ENCODE assay signal across 2 cellular contexts in the genomic region with DNA sequence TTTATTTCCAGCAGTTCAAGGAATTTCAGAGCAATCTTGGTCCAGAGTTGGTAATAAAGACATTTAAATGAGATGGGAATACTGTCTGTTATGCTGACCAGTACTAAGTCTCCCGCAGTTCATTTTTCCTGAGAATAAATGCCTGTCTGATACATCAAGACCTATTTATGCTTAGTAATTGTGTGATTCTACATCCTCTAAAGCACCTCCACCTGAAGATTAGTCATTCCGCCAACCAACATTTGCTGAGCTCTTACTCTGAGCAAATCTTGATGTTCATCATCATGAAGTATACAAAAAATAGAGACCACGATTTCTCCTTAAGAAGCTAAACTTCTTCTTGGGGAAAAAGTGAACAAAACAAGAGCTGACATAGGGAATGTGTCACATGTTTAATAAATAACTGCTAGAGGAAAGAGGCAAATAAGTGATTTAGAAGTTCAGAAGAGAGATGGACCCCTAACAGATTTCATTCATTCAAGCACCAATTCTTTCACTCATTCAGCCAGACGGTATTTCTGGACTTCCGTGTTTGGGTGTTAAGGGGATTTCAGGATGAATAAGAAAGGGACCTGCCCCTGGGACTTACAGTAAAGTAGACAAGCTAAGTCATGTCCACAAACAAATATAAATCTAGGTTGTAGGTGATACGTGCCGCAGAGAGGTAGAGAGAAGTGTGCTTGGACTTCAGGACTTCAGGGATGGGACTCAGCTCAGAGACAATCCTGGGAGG.
A peak's percentile ranks its signal among the peaks of the same experiment; 100 is the strongest.
TF ChIP-seq lines count a peak whose summit lies in the region.

No MANE protein-coding gene starts in this region.

TF ChIP-seq in IMR-90, 13 proteins besides CTCF, POLR2A, EP300 and RAD21:
- TF ChIP-seq, protein P1, sequence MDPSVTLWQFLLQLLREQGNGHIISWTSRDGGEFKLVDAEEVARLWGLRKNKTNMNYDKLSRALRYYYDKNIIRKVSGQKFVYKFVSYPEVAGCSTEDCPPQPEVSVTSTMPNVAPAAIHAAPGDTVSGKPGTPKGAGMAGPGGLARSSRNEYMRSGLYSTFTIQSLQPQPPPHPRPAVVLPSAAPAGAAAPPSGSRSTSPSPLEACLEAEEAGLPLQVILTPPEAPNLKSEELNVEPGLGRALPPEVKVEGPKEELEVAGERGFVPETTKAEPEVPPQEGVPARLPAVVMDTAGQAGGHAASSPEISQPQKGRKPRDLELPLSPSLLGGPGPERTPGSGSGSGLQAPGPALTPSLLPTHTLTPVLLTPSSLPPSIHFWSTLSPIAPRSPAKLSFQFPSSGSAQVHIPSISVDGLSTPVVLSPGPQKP (IDR thresholded peaks at IDR 0.05; ENCODE audit: borderline replicate concordance, low read depth, low read length): no peak
- TF ChIP-seq CHD1 (IDR thresholded peaks at IDR 0.05; ENCODE audit: low read depth, low read length) (no peak), MAZ (IDR thresholded peaks at IDR 0.05; ENCODE audit: borderline replicate concordance, low read depth, low read length) (no peak), MAFK (IDR thresholded peaks at IDR 0.05; ENCODE audit: low read depth, low read length) (no peak), RCOR1 (IDR thresholded peaks at IDR 0.05; ENCODE audit: insufficient replicate concordance, low read length) (no peak), CEBPB (IDR thresholded peaks at IDR 0.05; ENCODE audit: low read depth, low read length) (no peak), BHLHE40 (IDR thresholded peaks at IDR 0.05; ENCODE audit: low read depth, low read length) (no peak), RFX5 (IDR thresholded peaks at IDR 0.05; ENCODE audit: low read depth, low read length) (no peak), FOS (IDR thresholded peaks at IDR 0.05; ENCODE audit: low read depth, low read length) (no peak), NFE2L2 (IDR thresholded peaks at IDR 0.05; ENCODE audit: low read depth, low read length) (no peak), MXI1 (IDR thresholded peaks at IDR 0.05; ENCODE audit: borderline replicate concordance, low read depth, low read length) (no peak), SMC3 (IDR thresholded peaks at IDR 0.05; ENCODE audit: low read depth, low read length) (no peak)
- TF ChIP-seq, protein P2, sequence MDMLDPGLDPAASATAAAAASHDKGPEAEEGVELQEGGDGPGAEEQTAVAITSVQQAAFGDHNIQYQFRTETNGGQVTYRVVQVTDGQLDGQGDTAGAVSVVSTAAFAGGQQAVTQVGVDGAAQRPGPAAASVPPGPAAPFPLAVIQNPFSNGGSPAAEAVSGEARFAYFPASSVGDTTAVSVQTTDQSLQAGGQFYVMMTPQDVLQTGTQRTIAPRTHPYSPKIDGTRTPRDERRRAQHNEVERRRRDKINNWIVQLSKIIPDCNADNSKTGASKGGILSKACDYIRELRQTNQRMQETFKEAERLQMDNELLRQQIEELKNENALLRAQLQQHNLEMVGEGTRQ (IDR thresholded peaks at IDR 0.05; ENCODE audit: low read depth, low read length): no peak

TF ChIP-seq in GM12878, 131 proteins besides CTCF, POLR2A, EP300 and RAD21:
- TF ChIP-seq ZNF24 (IDR thresholded peaks at IDR 0.05) (peak; percentile 79; the same call in 1 of the 2 replicates), JUNB (IDR thresholded peaks at IDR 0.05) (peak; percentile 60), DPF2 (IDR thresholded peaks at IDR 0.05) (no peak), NFIC (IDR thresholded peaks at IDR 0.05; ENCODE audit: low read depth, low read length) (peak; percentile 53; the same call in 1 of the 2 replicates), RUNX3 (IDR thresholded peaks at IDR 0.05; ENCODE audit: low read length) (peak; percentile 34; the same call in 1 of the 2 replicates), TCF7 (IDR thresholded peaks at IDR 0.05; ENCODE audit: borderline replicate concordance) (no peak)
TF ChIP-seq in GM12878: peak in this region for 4.
